10 cellular contexts compared by ENCODE assay signal in the genomic region with DNA sequence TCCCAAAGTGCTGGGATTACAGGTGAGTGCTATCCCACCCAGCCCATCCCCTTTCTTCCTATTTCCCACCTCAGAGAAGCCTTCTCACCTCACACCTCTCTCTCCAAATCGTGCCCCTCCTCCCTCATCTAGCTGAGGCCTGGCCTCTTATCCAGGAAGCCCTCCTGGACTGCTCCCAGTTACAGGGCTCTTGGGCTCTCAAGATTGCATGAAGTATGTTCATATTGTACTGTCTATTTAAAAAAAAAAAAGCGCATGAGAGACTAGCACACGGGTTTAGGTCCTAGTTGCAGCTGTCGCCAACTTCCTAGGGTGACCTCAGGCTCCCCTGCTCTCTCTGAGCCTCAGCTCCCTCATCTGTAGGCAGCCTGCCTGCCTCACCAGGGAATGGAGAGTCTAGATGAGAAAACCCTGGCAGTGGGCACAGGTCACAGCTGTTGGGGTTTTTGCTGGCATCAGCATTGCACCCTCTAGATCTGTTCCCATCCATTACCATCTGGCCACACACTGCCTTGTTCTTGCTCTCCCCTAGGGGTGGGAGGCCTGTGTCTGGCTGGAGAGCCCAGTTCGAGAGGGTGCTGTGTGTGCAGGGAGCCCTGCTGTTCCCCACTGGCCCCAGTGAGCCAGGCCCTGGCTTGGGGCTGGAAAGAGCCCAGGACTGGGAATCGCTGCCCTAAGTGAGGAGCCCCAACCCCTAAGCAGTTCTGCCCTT. TPM values are rescaled to one million over a fixed set of nuclear protein-coding genes. Genes with fewer than 3 reads are reported as not detected.
DNase-seq lines count a peak whose midpoint lies in the region; ATAC-seq, FAIRE-seq and TF ChIP-seq lines count a peak whose summit lies in the region.
"Had no signal": no experiment of that assay in that cellular context is flagged by ENCODE, and none has a peak within 500 bp of the region (broad histone marks: within the 10 kb centered on the region; RNA-seq: fewer than 3 reads in every experiment).

No MANE protein-coding gene starts in this region.

- POLR2A ChIA-PET in K562 (lab: Yijun Ruan, JAX), result interaction anchor here (1.9 kb wide), 1 partner anchor 11 kb away, joined by 6 read pairs; no protein-coding TSS in a partner anchor

- peak overlapping the region; percentile 71 for H2AFZ ChIP-seq in K562 (ENCODE audit: low read depth, low read length)

- no peaks in the 10 kb centered on the region for H3K27me3 ChIP-seq in K562 (ENCODE audit: control insufficient read depth in 2 of 2, insufficient read depth in 2 of 2, low read length in 2 of 2)
- no peaks in the 10 kb centered on the region for H3K27me3 ChIP-seq in mesendoderm (ENCODE audit: insufficient read depth, low read length, poor library complexity)
- no peaks in the 10 kb centered on the region for H3K27me3 ChIP-seq in thyroid gland

- TF ChIP-seq POLR2A in K562 (conservative IDR thresholded peaks at IDR 0.05), result no peak
- TF ChIP-seq POLR2A in thyroid gland (IDR thresholded peaks at IDR 0.05), result no peak

- no peak overlapping the region for H2AK5ac ChIP-seq in mesendoderm (ENCODE audit: low read length)

- H2BK15ac ChIP-seq in mesendoderm (replicated peaks; ENCODE audit: low read depth), result no peak overlapping the region

- H2BK5ac ChIP-seq in mesendoderm (ENCODE audit: low read length), result no peak overlapping the region

- H3K79me2 ChIP-seq in K562 (ENCODE audit: control insufficient read depth, insufficient read depth, low read length) (no peaks in the 10 kb centered on the region), mesendoderm (ENCODE audit: control insufficient read depth, insufficient read depth, low read length) (no peaks in the 10 kb centered on the region)

- no peak overlapping the region for H3K23ac ChIP-seq in mesendoderm (ENCODE audit: low read length)

- H3K9ac ChIP-seq in K562 (ENCODE audit: insufficient read depth in 1 of 2, low read depth in 2 of 2, low read length in 2 of 2) (peak overlapping the region in 1 of 2 experiments; percentile 91; a peak in 1 of 4 replicates), mesendoderm (ENCODE audit: low read length) (no peak overlapping the region)

- no peak for TF ChIP-seq CTCF in K562 (IDR thresholded peaks at IDR 0.05 in 2 of 3, conservative IDR thresholded peaks at IDR 0.05 in 1 of 3; ENCODE audit: insufficient read depth in 2 of 3, low read depth in 1 of 3, low read length in 3 of 3)
- no peak for TF ChIP-seq CTCF in thyroid gland (IDR thresholded peaks at IDR 0.05)

- in situ Hi-C loops in K562 (cut with MboI), result no loop called here
- in situ Hi-C loops in G401 (cut with HindIII; ENCODE audit: low sequenced_read_pairs), result no loop called here

- no peaks in the 10 kb centered on the region for H3K9me3 ChIP-seq in K562 (replicated peaks; ENCODE audit: control insufficient read depth, insufficient read depth, low read depth, low read length)
- no peaks in the 10 kb centered on the region for H3K9me3 ChIP-seq in thyroid gland
- H3K9me3 ChIP-seq: SJSA1 had no signal

- no peak overlapping the region for H4K8ac ChIP-seq in mesendoderm (ENCODE audit: low read depth, low read length)

- H3K56ac ChIP-seq in mesendoderm (ENCODE audit: low read length), result peak overlapping the region; percentile 19

- no peaks in the 10 kb centered on the region for H4K20me1 ChIP-seq in K562 (replicated peaks; ENCODE audit: control insufficient read depth, insufficient read depth, low read length)

- H3K36me3 ChIP-seq in K562 (ENCODE audit: control insufficient read depth, insufficient read depth, low read length) (no peaks in the 10 kb centered on the region), mesendoderm (ENCODE audit: control insufficient read depth, insufficient read depth, low read length) (no peaks in the 10 kb centered on the region), thyroid gland (no peaks in the 10 kb centered on the region)
- H3K36me3 ChIP-seq: SJSA1 had no signal

- H3K4me2 ChIP-seq in K562 (ENCODE audit: insufficient read depth, low read length) (no peak overlapping the region), mesendoderm (ENCODE audit: low read length) (no peak overlapping the region)

- H3K4me3 ChIP-seq in K562 (no peak overlapping the region), mesendoderm (ENCODE audit: low read length) (no peak overlapping the region), thyroid gland (replicated peaks in 1 of 3) (no peak overlapping the region)
- H3K4me3 ChIP-seq: SJSA1 had no signal

- intact Hi-C loops in K562 (cut with micrococcal nuclease) (no loop called here), thyroid gland (cut with DNase I) (no loop called here)

- no peak for TF ChIP-seq EP300 in K562 (IDR thresholded peaks at IDR 0.05; ENCODE audit: low read length)

- H2BK120ac ChIP-seq in mesendoderm (ENCODE audit: low read depth, low read length), result no peak overlapping the region

- peak; percentile 91 for DNase-seq in LHCN-M2 (ENCODE audit: low read depth)
- DNase-seq in K562 (ENCODE audit: extremely low read depth in 1 of 4, low spot score in 3 of 4), result no peak
- DNase-seq in mesendoderm, result no peak
- DNase-seq in thyroid gland, result no peak
- DNase-seq in G401 (ENCODE audit: low spot score), result no peak
- DNase-seq in NCI-H774 (lab: John Stamatoyannopoulos, UW), result no peak
- DNase-seq: cerebellar nuclear complex had no signal

- H3K9me1 ChIP-seq in K562 (ENCODE audit: control insufficient read depth, insufficient read depth, low read length), result no peaks in the 10 kb centered on the region

- CTCF ChIA-PET in K562 (lab: Yijun Ruan, JAX; ENCODE audit: low intra/inter-chr PET ratio), result no interaction called here

- 57% methylated on average over 6 of the region's 6 CpGs for WGBS in K562 (ENCODE audit: insufficient coverage, low coverage, missing lambda C conversion rate)
- no CpG with 5 or more reads among the region's 6 CpGs for WGBS in mesendoderm (ENCODE audit: extremely low coverage, insufficient coverage, low lambda C conversion rate)
- WGBS in thyroid gland, 2 donors, result 59 to 70% methylated on average over 5 to 6 of the region's 6 CpGs

- BruUV-seq in K562 (replicated peaks; lab: Mats Ljungman, UMichigan), result no TSS peak

- peak overlapping the region; percentile 18; the same call in 1 of the 3 replicates for H3K27ac ChIP-seq in K562 (ENCODE audit: extremely low read depth, low read depth, low read length)
- no peak overlapping the region for H3K27ac ChIP-seq in mesendoderm (ENCODE audit: low read depth, low read length)
- H3K27ac ChIP-seq in thyroid gland, result peak overlapping the region; percentile 29 to 36 (median 34)
- H3K27ac ChIP-seq: SJSA1 had no signal

- no peak for FAIRE-seq in K562 (lab: Jason Lieb, UNC)
- FAIRE-seq: G401.6 had no signal

- H3K4ac ChIP-seq in mesendoderm (ENCODE audit: low read depth, low read length), result no peak overlapping the region

- H3K4me1 ChIP-seq in K562 (replicated peaks in 1 of 2; ENCODE audit: control insufficient read depth in 2 of 2, insufficient read depth in 2 of 2, low read length in 2 of 2) (peaks cover 30 to 46% of the 10 kb centered on the region in 2 experiments), mesendoderm (ENCODE audit: control insufficient read depth, low read depth, low read length) (peaks cover 1% of the 10 kb centered on the region), thyroid gland (peaks cover 45 to 58% of the 10 kb centered on the region in 2 donors)

- TF ChIP-seq RAD21 in K562 (CRISPR knock-in tag; conservative IDR thresholded peaks at IDR 0.05 in 1 of 2, IDR thresholded peaks at IDR 0.05 in 1 of 2), result no peak

- no peaks in the 10 kb centered on the region for H3K79me1 ChIP-seq in mesendoderm (ENCODE audit: low read length)

- peak; percentile 52 for ATAC-seq in K562
- ATAC-seq in HG03460 (IDR thresholded peaks at IDR 0.05; ENCODE audit: unreplicated experiment), result no peak

- no peak overlapping the region for H4K5ac ChIP-seq in mesendoderm (ENCODE audit: low read length)

- H3K18ac ChIP-seq in mesendoderm (ENCODE audit: low read length), result no peak overlapping the region

TF ChIP-seq in K562, 482 proteins besides CTCF, POLR2A, EP300 and RAD21:
- peak; percentile 89 for TF ChIP-seq ZFP36 (IDR thresholded peaks at IDR 0.05; ENCODE audit: low read depth, low read length, partially characterized antibody)
- TF ChIP-seq NR4A1 (CRISPR knock-in tag; IDR thresholded peaks at IDR 0.05), result no peak
- TF ChIP-seq NR4A1 (tag; IDR thresholded peaks at IDR 0.05), result 0 out of 2 replicates have a peak, but pooled peaks have one; percentile 36
- TF ChIP-seq NFE2 (IDR thresholded peaks at IDR 0.05; ENCODE audit: low read depth), result no peak
- TF ChIP-seq ZNF384 (IDR thresholded peaks at IDR 0.05; ENCODE audit: low read depth, low read length), result 0 out of 2 replicates have a peak, but pooled peaks have one; percentile 37
- TF ChIP-seq ZNF436 (CRISPR knock-in tag; IDR thresholded peaks at IDR 0.05), result 0 out of 2 replicates have a peak, but pooled peaks have one; percentile 52
- no peak for TF ChIP-seq WHSC1 (IDR thresholded peaks at IDR 0.05; ENCODE audit: low read length)
- TF ChIP-seq ZNF121 (CRISPR knock-in tag; conservative IDR thresholded peaks at IDR 0.05), result peak; percentile 60

RNA-seq across cellular contexts. Expression of a gene that starts 24.2 kb away (rescaled TPM):
- 3.1 and 3.3 TPM in 2 replicates for total RNA-seq in LHCN-M2 (2014; rRNA removed)
- 3.0 TPM for polyA plus RNA-seq in LHCN-M2 (2012)
- 16.6 and 54.7 TPM in 2 replicates for total RNA-seq in K562 (2011; cell fraction: chromatin; rRNA removed; ENCODE audit: low replicate concordance)
- total RNA-seq in K562 (2011; cell fraction: nucleolus; rRNA removed), result 33.4 and 38.0 TPM in 2 replicates
- total RNA-seq in K562 (2011; cell fraction: nucleoplasm; rRNA removed), result 26.0 and 26.7 TPM in 2 replicates
- 8.7 and 14.4 TPM in 2 replicates for total RNA-seq in K562 (2014; rRNA removed)
- 1.6 and 2.6 TPM in 2 replicates for total RNA-seq in K562 (2014; rRNA removed; fragmentation: Illumina TruSeq; extraction: Trizol)
- 4.4 and 5.2 TPM in 2 replicates for total RNA-seq in K562 (2015; rRNA removed; fragmentation: Illumina TruSeq; extraction: Trizol)
- 29.8 and 34.1 TPM in 2 replicates for total RNA-seq in K562 (2021)
- polyA plus RNA-seq in K562 (2011; rRNA removed), result 1.9 and 6.4 TPM in 2 replicates
- 3.3 and 7.1 TPM in 2 replicates for polyA plus RNA-seq in K562 (2011; cell fraction: cytosol; rRNA removed)
- polyA plus RNA-seq in K562 (2011; cell fraction: nucleus; rRNA removed), result 11.3 and 15.1 TPM in 2 replicates
- 14.2 and 26.5 TPM in 2 replicates for polyA plus RNA-seq in K562 (2012)
- polyA plus RNA-seq in K562 (2014; fragmentation: Illumina TruSeq; extraction: Trizol), result 11.3 and 17.1 TPM in 2 replicates
- under 1 TPM; 0.31 to 0.60 TPM for polyA plus RNA-seq in K562 (2014; fragmentation: Nextera tagmentation; extraction: Ambion mirVana)
- 7.4 and 7.9 TPM in 2 replicates for polyA plus RNA-seq in K562 (2014; rRNA removed)
- 4.8 and 5.4 TPM in 2 replicates for polyA minus RNA-seq in K562 (2011; rRNA and poly(A)+ RNA removed)
- polyA minus RNA-seq in K562 (2011; cell fraction: cytosol; rRNA and poly(A)+ RNA removed), result 15.2 and 22.0 TPM in 2 replicates
- 15.1 and 18.7 TPM in 2 replicates for polyA minus RNA-seq in K562 (2011; cell fraction: nucleus; rRNA and poly(A)+ RNA removed)
- 8.7 TPM for polyA plus RNA-seq in mesendoderm (2013, experiment 1 of 2)
- polyA plus RNA-seq in mesendoderm (2013, experiment 2 of 2), result 9.6 TPM
- 10 to 100 TPM; 10.6 to 18.3 (median 16.7) TPM for total RNA-seq in thyroid gland
- 4.0 and 11.3 TPM in 2 replicates for total RNA-seq in G401 (2014; rRNA removed; shearing (Covaris generic))
